ENCODE assay signal across 8 cellular contexts in genomic region chr19:1668339-1669123, GRCh38. TPM values are rescaled to one million over a fixed set of nuclear protein-coding genes. Genes with fewer than 3 reads are reported as not detected.
A peak's percentile ranks its signal among the peaks of the same experiment; 100 is the strongest.
DNase-seq lines count a peak whose midpoint lies in the region; ATAC-seq, FAIRE-seq and TF ChIP-seq lines count a peak whose summit lies in the region.

No MANE protein-coding gene starts in this region.

- DNase-seq in activated T-cell treated with anti-CD3 and anti-CD28 coated beads, Interleukin-2, amount 50 U/mL, for 4 hours, result no peak
- no peak for DNase-seq in activated T-cell treated with anti-CD3 and anti-CD28 coated beads for 4 hours
- DNase-seq in K562 (ENCODE audit: extremely low read depth in 1 of 4, low spot score in 3 of 4), result no peak
- DNase-seq in stimulated activated effector memory CD8-positive, alpha-beta T cell treated with anti-CD3 and anti-CD28 coated beads, Interleukin-12 subunit alpha, Interleukin-12 subunit beta, amount 100 ng/mL, for 72 hours (ENCODE audit: low spot score in 2 of 2), result no peak
- no peak for DNase-seq in SHP77 treated with DMSO at 0.1 percent for 48 hours (lab: John Stamatoyannopoulos, UW)

- in situ Hi-C loops in K562 (cut with MboI), result no loop called here

- BruUV-seq in K562 (replicated peaks; lab: Mats Ljungman, UMichigan), result no TSS peak

- H3K9ac ChIP-seq in K562 (ENCODE audit: insufficient read depth in 1 of 2, low read depth in 2 of 2, low read length in 2 of 2), result peak overlapping the region in 1 of 2 experiments; percentile 82; a peak in 2 of 4 replicates

- peaks cover 11 to 57% of the 10 kb centered on the region in 2 experiments; a peak in 4 of 5 replicates for H3K4me1 ChIP-seq in K562 (replicated peaks in 1 of 2; ENCODE audit: control insufficient read depth in 2 of 2, insufficient read depth in 2 of 2, low read length in 2 of 2)

- H3K4me3 ChIP-seq in K562, result no peak overlapping the region

- H3K4me3 Mint-ChIP-seq in activated T-cell treated with anti-CD3 and anti-CD28 coated beads, Interleukin-2, amount 50 U/mL, for 4 hours, result peak overlapping the region; percentile 16
- peak overlapping the region; percentile 9 for H3K4me3 Mint-ChIP-seq in stimulated activated effector memory CD8-positive, alpha-beta T cell treated with anti-CD3 and anti-CD28 coated beads, Interleukin-12 subunit alpha, Interleukin-12 subunit beta, amount 100 ng/mL, for 72 hours

- TF ChIP-seq POLR2A in K562 (conservative IDR thresholded peaks at IDR 0.05), result no peak

- TF ChIP-seq RAD21 in K562 (CRISPR knock-in tag; conservative IDR thresholded peaks at IDR 0.05 in 1 of 2, IDR thresholded peaks at IDR 0.05 in 1 of 2), result no peak

- no peaks in the 10 kb centered on the region for H3K79me2 ChIP-seq in K562 (ENCODE audit: control insufficient read depth, insufficient read depth, low read length)

- CTCF ChIA-PET in K562 (lab: Yijun Ruan, JAX; ENCODE audit: low intra/inter-chr PET ratio), result interaction anchor here (0.6 to 0.7 kb wide), 2 partner anchors 155 to 1257 kb away, joined by 3 read pairs; no protein-coding TSS in a partner anchor

- no peaks in the 10 kb centered on the region; the same call in 2 of the 3 replicates for H3K36me3 ChIP-seq in K562 (ENCODE audit: control insufficient read depth, insufficient read depth, low read length)

- TF ChIP-seq CTCF in K562 (IDR thresholded peaks at IDR 0.05 in 2 of 3, conservative IDR thresholded peaks at IDR 0.05 in 1 of 3; ENCODE audit: insufficient read depth in 2 of 3, low read depth in 1 of 3, low read length in 3 of 3), result no peak

- H3K4me1 Mint-ChIP-seq in activated T-cell treated with anti-CD3 and anti-CD28 coated beads, Interleukin-2, amount 50 U/mL, for 4 hours (ENCODE audit: low read depth), result peaks cover 12% of the 10 kb centered on the region
- H3K4me1 Mint-ChIP-seq in stimulated activated effector memory CD8-positive, alpha-beta T cell treated with anti-CD3 and anti-CD28 coated beads, Interleukin-12 subunit alpha, Interleukin-12 subunit beta, amount 100 ng/mL, for 72 hours, result peaks cover 27% of the 10 kb centered on the region

- no peaks in the 10 kb centered on the region for H3K9me3 ChIP-seq in K562 (replicated peaks; ENCODE audit: control insufficient read depth, insufficient read depth, low read depth, low read length)

- intact Hi-C loops in K562 (cut with micrococcal nuclease), result no loop called here

- no peak for TF ChIP-seq EP300 in K562 (IDR thresholded peaks at IDR 0.05; ENCODE audit: low read length)

- peak overlapping the region; percentile 57 for H2AFZ ChIP-seq in K562 (ENCODE audit: low read depth, low read length)

- no peaks in the 10 kb centered on the region for H4K20me1 ChIP-seq in K562 (replicated peaks; ENCODE audit: control insufficient read depth, insufficient read depth, low read length)

- no peak overlapping the region for H3K4me2 ChIP-seq in K562 (ENCODE audit: insufficient read depth, low read length)

- no peaks in the 10 kb centered on the region for H3K9me3 Mint-ChIP-seq in activated T-cell treated with anti-CD3 and anti-CD28 coated beads, Interleukin-2, amount 50 U/mL, for 4 hours
- no peaks in the 10 kb centered on the region for H3K9me3 Mint-ChIP-seq in stimulated activated effector memory CD8-positive, alpha-beta T cell treated with anti-CD3 and anti-CD28 coated beads, Interleukin-12 subunit alpha, Interleukin-12 subunit beta, amount 100 ng/mL, for 72 hours

- POLR2A ChIA-PET in K562 (lab: Yijun Ruan, JAX), result interaction anchor here (0.6 to 1.1 kb wide), 2 partner anchors 12 to 252 kb away, joined by 3 read pairs; no protein-coding TSS in a partner anchor

- FAIRE-seq in K562 (lab: Jason Lieb, UNC), result peak; percentile 26

- H3K27me3 ChIP-seq in K562 (ENCODE audit: control insufficient read depth in 2 of 2, insufficient read depth in 2 of 2, low read length in 2 of 2), result no peaks in the 10 kb centered on the region

- H3K36me3 Mint-ChIP-seq in activated T-cell treated with anti-CD3 and anti-CD28 coated beads, Interleukin-2, amount 50 U/mL, for 4 hours (ENCODE audit: insufficient read depth), result no peaks in the 10 kb centered on the region
- no peaks in the 10 kb centered on the region for H3K36me3 Mint-ChIP-seq in stimulated activated effector memory CD8-positive, alpha-beta T cell treated with anti-CD3 and anti-CD28 coated beads, Interleukin-12 subunit alpha, Interleukin-12 subunit beta, amount 100 ng/mL, for 72 hours

- peaks cover 4% of the 10 kb centered on the region for H3K9me1 ChIP-seq in K562 (ENCODE audit: control insufficient read depth, insufficient read depth, low read length)

- H3K27ac Mint-ChIP-seq in stimulated activated effector memory CD8-positive, alpha-beta T cell treated with anti-CD3 and anti-CD28 coated beads, Interleukin-12 subunit alpha, Interleukin-12 subunit beta, amount 100 ng/mL, for 72 hours, result no peak overlapping the region

- 22% methylated on average over 18 of the region's 19 CpGs for WGBS in K562 (ENCODE audit: insufficient coverage, low coverage, missing lambda C conversion rate)

- H3K27me3 Mint-ChIP-seq in activated T-cell treated with anti-CD3 and anti-CD28 coated beads, Interleukin-2, amount 50 U/mL, for 4 hours (ENCODE audit: low read depth), result peaks cover 36% of the 10 kb centered on the region

- H3K27ac ChIP-seq in K562 (ENCODE audit: extremely low read depth, low read depth, low read length), result no peak overlapping the region

- ATAC-seq in activated T-cell treated with anti-CD3 and anti-CD28 coated beads, Interleukin-2, amount 50 U/mL, for 4 hours, result peak; percentile 18 to 39
- ATAC-seq in HG03342 (IDR thresholded peaks at IDR 0.05; ENCODE audit: unreplicated experiment) (peak; percentile 38), K562 (no peak), HG02884 (IDR thresholded peaks at IDR 0.05; ENCODE audit: unreplicated experiment) (no peak), HG03378 (IDR thresholded peaks at IDR 0.05; ENCODE audit: unreplicated experiment) (no peak)
- peak; percentile 45 for ATAC-seq in stimulated activated effector memory CD8-positive, alpha-beta T cell treated with anti-CD3 and anti-CD28 coated beads, Interleukin-12 subunit alpha, Interleukin-12 subunit beta, amount 100 ng/mL, for 72 hours

TF ChIP-seq in K562, 482 proteins besides CTCF, POLR2A, EP300 and RAD21 (continues in another document):
- peak; percentile 52; the same call in 1 of the 2 replicates for TF ChIP-seq GATAD2A (IDR thresholded peaks at IDR 0.05)
- TF ChIP-seq, protein P1, sequence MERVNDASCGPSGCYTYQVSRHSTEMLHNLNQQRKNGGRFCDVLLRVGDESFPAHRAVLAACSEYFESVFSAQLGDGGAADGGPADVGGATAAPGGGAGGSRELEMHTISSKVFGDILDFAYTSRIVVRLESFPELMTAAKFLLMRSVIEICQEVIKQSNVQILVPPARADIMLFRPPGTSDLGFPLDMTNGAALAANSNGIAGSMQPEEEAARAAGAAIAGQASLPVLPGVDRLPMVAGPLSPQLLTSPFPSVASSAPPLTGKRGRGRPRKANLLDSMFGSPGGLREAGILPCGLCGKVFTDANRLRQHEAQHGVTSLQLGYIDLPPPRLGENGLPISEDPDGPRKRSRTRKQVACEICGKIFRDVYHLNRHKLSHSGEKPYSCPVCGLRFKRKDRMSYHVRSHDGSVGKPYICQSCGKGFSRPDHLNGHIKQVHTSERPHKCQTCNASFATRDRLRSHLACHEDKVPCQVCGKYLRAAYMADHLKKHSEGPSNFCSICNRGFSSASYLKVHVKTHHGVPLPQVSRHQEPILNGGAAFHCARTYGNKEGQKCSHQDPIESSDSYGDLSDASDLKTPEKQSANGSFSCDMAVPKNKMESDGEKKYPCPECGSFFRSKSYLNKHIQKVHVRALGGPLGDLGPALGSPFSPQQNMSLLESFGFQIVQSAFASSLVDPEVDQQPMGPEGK (CRISPR knock-in tag; IDR thresholded peaks at IDR 0.05; ENCODE audit: borderline replicate concordance), result no peak

RNA-seq across cellular contexts. Expression of gene TCF3, which starts 16.1 kb away (rescaled TPM):
- total RNA-seq in activated T-cell treated with anti-CD3 and anti-CD28 coated beads, Interleukin-2, amount 50 U/mL, for 4 hours, result 100 to 1,000 TPM; 144 to 184 (median 153) TPM
- 46.3 and 93.5 TPM in 2 replicates for total RNA-seq in K562 (2011; cell fraction: chromatin; rRNA removed; ENCODE audit: low replicate concordance)
- total RNA-seq in K562 (2011; cell fraction: nucleolus; rRNA removed), result 72.8 and 74.5 TPM in 2 replicates
- total RNA-seq in K562 (2011; cell fraction: nucleoplasm; rRNA removed), result 46.6 and 55.9 TPM in 2 replicates
- total RNA-seq in K562 (2014; rRNA removed) (201 and 273 TPM in 2 replicates), K562 (2014; rRNA removed; fragmentation: Illumina TruSeq; extraction: Trizol) (34.6 and 36.1 TPM in 2 replicates), K562 (2015; rRNA removed; fragmentation: Illumina TruSeq; extraction: Trizol) (84.0 and 96.5 TPM in 2 replicates), K562 (2021) (229 and 259 TPM in 2 replicates)
- polyA plus RNA-seq in K562 (2011; rRNA removed) (61.7 and 62.0 TPM in 2 replicates), K562 (2014; fragmentation: Illumina TruSeq; extraction: Trizol) (84.9 and 128 TPM in 2 replicates), K562 (2014; fragmentation: Nextera tagmentation; extraction: Ambion mirVana) (1 to 10 TPM; 5.6 to 5.7 TPM), K562 (2014; rRNA removed) (171 and 173 TPM in 2 replicates)
- 76.1 and 277 TPM in 2 replicates for polyA plus RNA-seq in K562 (2011; cell fraction: cytosol; rRNA removed)
- polyA plus RNA-seq in K562 (2011; cell fraction: nucleus; rRNA removed), result 97.7 and 198 TPM in 2 replicates
- polyA plus RNA-seq in K562 (2012), result 117 and 145 TPM in 2 replicates
- polyA minus RNA-seq in K562 (2011; rRNA and poly(A)+ RNA removed), result 17.3 and 29.0 TPM in 2 replicates
- 92.9 and 128 TPM in 2 replicates for polyA minus RNA-seq in K562 (2011; cell fraction: cytosol; rRNA and poly(A)+ RNA removed)
- 30.5 and 31.8 TPM in 2 replicates for polyA minus RNA-seq in K562 (2011; cell fraction: nucleus; rRNA and poly(A)+ RNA removed)

Comparison
In these comparisons a context has a peak if more than half of its experiments do, and no peak if none do; other contexts are left out.
1. ATAC-seq: peak in activated T-cell treated with anti-CD3 and anti-CD28 coated beads, Interleukin-2, amount 50 U/mL, for 4 hours (2 of 2), HG03342 (single experiment) and stimulated activated effector memory CD8-positive, alpha-beta T cell treated with anti-CD3 and anti-CD28 coated beads, Interleukin-12 subunit alpha, Interleukin-12 subunit beta, amount 100 ng/mL, for 72 hours (single experiment); none in K562 (single experiment), HG02884 (single experiment) and HG03378 (single experiment).